13 cellular contexts compared by ENCODE assay signal in genomic region chr15:90598679-90599078, GRCh38.
A peak's percentile ranks its signal among the peaks of the same experiment; 100 is the strongest.
DNase-seq lines count a peak whose midpoint lies in the region; ATAC-seq, FAIRE-seq and TF ChIP-seq lines count a peak whose summit lies in the region.
"Had no signal": no experiment of that assay in that cellular context is flagged by ENCODE, and none has a peak within 500 bp of the region (broad histone marks: within the 10 kb centered on the region; RNA-seq: fewer than 3 reads in every experiment).

No MANE protein-coding gene starts in this region.

- intact Hi-C loops in left ventricle myocardium inferior (cut with micrococcal nuclease), result no loop called here
- intact Hi-C loops in left cardiac atrium (cut with DNase I), result loop anchor here in 1 of 2 donors (10.0 kb wide), 1 partner anchor 64 kb away; no protein-coding TSS in a partner anchor
- intact Hi-C loops in uterus (cut with DNase I; ENCODE audit: low total_unique reads), result no loop called here

- no peak overlapping the region for H3K4me3 Mint-ChIP-seq in activated naive CD8-positive, alpha-beta T cell treated with anti-CD3 and anti-CD28 coated beads, Interleukin-2, amount 50 U/mL, for 24 hours
- peak overlapping the region in 6 of 8 donors; percentile 64 to 81 (median 70) for H3K4me3 Mint-ChIP-seq in naive B cell

- H3K4me1 Mint-ChIP-seq in activated naive CD8-positive, alpha-beta T cell treated with anti-CD3 and anti-CD28 coated beads, Interleukin-2, amount 50 U/mL, for 24 hours, result peaks cover 75% of the 10 kb centered on the region
- peaks cover 67 to 83% (median 72%) of the 10 kb centered on the region in 3 donors for H3K4me1 Mint-ChIP-seq in naive B cell

- DNase-seq in left ventricle myocardium inferior, result no peak
- no peak for DNase-seq in left cardiac atrium
- DNase-seq in activated naive CD8-positive, alpha-beta T cell treated with anti-CD3 and anti-CD28 coated beads, Interleukin-2, amount 50 U/mL, for 24 hours, result no peak
- DNase-seq in naive B cell, result no peak
- no peak for DNase-seq in uterus
- no peak for DNase-seq in islet precursor cell
- DNase-seq in small intestine, result no peak
- DNase-seq: activated CD4-positive, alpha-beta T cell treated with anti-CD3 and anti-CD28 coated beads, Interleukin-2, amount 50 U/mL, for 48 hours; aorta; GOT3; NCI-H1930; retina had no signal

- no peak for FAIRE-seq in small intestine (lab: Jason Lieb, UNC)

- peaks cover 12% of the 10 kb centered on the region for H3K36me3 Mint-ChIP-seq in activated naive CD8-positive, alpha-beta T cell treated with anti-CD3 and anti-CD28 coated beads, Interleukin-2, amount 50 U/mL, for 24 hours (ENCODE audit: low read depth)
- H3K36me3 Mint-ChIP-seq in naive B cell, result no peaks in the 10 kb centered on the region

- WGBS in small intestine, 3 donors, result 96 to 99% (median 99%) methylated on average over 10 of the region's 10 CpGs

- H3K27me3 Mint-ChIP-seq in activated naive CD8-positive, alpha-beta T cell treated with anti-CD3 and anti-CD28 coated beads, Interleukin-2, amount 50 U/mL, for 24 hours, result no peaks in the 10 kb centered on the region
- no peaks in the 10 kb centered on the region for H3K27me3 Mint-ChIP-seq in naive B cell

- peaks cover 54% of the 10 kb centered on the region for H3K4me1 ChIP-seq in left ventricle myocardium inferior
- no peaks in the 10 kb centered on the region for H3K4me1 ChIP-seq in uterus
- H3K4me1 ChIP-seq in small intestine (ENCODE audit: control insufficient read depth in 2 of 2, insufficient read depth in 1 of 2, low read depth in 1 of 2, low read length in 1 of 2), result peaks cover 0 to 7% of the 10 kb centered on the region in 2 donors

- H3K36me3 ChIP-seq in left ventricle myocardium inferior, result peaks cover 30% of the 10 kb centered on the region
- no peaks in the 10 kb centered on the region for H3K36me3 ChIP-seq in uterus
- no peaks in the 10 kb centered on the region for H3K36me3 ChIP-seq in small intestine (ENCODE audit: control insufficient read depth in 2 of 2, insufficient read depth in 2 of 2, low read length in 2 of 2)

- no peak for TF ChIP-seq POLR2A in uterus (IDR thresholded peaks at IDR 0.05)

- ATAC-seq in left cardiac atrium, result no peak
- no peak for ATAC-seq in activated naive CD8-positive, alpha-beta T cell treated with anti-CD3 and anti-CD28 coated beads, Interleukin-2, amount 50 U/mL, for 24 hours
- no peak for ATAC-seq in naive B cell (ENCODE audit: low read depth in 2 of 2)
- ATAC-seq in HG03039 (IDR thresholded peaks at IDR 0.05; ENCODE audit: unreplicated experiment), result no peak

- peak overlapping the region; percentile 67 for H3K27ac Mint-ChIP-seq in activated naive CD8-positive, alpha-beta T cell treated with anti-CD3 and anti-CD28 coated beads, Interleukin-2, amount 50 U/mL, for 24 hours
- H3K27ac Mint-ChIP-seq in naive B cell, result peak overlapping the region; percentile 52 to 98 (median 87)

- TF ChIP-seq CTCF in left ventricle myocardium inferior (IDR thresholded peaks at IDR 0.05; ENCODE audit: borderline replicate concordance) (no peak), uterus (IDR thresholded peaks at IDR 0.05) (no peak)

- peak overlapping the region; percentile 79 for H3K27ac ChIP-seq in left ventricle myocardium inferior (replicated peaks)
- peak overlapping the region; percentile 40 to 52 for H3K27ac ChIP-seq in uterus
- peak overlapping the region in 1 of 2 donors; percentile 87 for H3K27ac ChIP-seq in small intestine (ENCODE audit: low read depth in 1 of 2, low read length in 1 of 2)

- no peaks in the 10 kb centered on the region for H3K9me3 ChIP-seq in left ventricle myocardium inferior (replicated peaks)
- no peaks in the 10 kb centered on the region for H3K9me3 ChIP-seq in uterus
- no peaks in the 10 kb centered on the region for H3K9me3 ChIP-seq in small intestine (ENCODE audit: control insufficient read depth, low read depth)

- no peaks in the 10 kb centered on the region for H3K9me3 Mint-ChIP-seq in activated naive CD8-positive, alpha-beta T cell treated with anti-CD3 and anti-CD28 coated beads, Interleukin-2, amount 50 U/mL, for 24 hours
- no peaks in the 10 kb centered on the region for H3K9me3 Mint-ChIP-seq in naive B cell

- H3K27me3 ChIP-seq in left ventricle myocardium inferior (ENCODE audit: low read depth) (no peaks in the 10 kb centered on the region), uterus (no peaks in the 10 kb centered on the region), small intestine (ENCODE audit: control insufficient read depth in 2 of 2, insufficient read depth in 2 of 2, low read length in 2 of 2) (no peaks in the 10 kb centered on the region)

- H3K4me3 ChIP-seq in left ventricle myocardium inferior (no peak overlapping the region), uterus (no peak overlapping the region), small intestine (ENCODE audit: low read depth in 1 of 2, low read length in 2 of 2) (no peak overlapping the region)
